Comparison of ENCODE assay signal across 1 cellular context in the genomic region with DNA sequence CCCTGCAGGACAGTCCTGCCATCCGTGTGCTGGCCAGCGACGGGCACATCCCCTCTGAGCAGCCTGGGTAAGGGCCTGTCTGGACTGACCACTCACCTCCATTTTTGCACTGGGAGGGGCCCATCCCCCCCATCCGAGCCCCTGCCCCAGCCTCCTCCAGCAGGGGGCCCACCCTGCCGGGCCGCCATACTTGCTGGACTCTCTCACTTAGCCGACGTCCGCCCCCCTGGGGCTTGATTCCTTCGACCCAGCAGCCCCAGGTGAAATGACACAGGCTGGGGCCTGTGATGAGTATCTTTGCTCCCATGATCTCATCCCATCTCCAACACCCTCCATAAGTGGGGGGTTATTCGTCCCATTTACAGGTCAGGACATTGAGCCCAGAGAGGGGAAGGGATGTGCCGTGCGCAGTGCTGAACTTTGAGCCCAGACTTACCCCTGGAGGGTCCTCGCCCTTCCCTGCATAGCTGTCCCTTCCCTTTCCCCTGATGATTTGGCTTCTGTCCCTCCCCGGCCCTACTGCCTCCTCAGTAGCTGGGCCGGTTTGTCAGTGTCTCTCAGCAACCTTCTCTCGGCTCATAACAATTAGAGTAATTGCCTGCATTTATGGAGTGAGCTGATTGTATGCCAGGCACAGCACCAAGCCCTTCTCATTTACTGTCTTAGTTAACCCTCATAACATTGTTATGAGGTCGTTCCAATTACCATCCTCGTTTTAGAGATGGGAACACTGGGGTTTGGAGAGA.
A peak's percentile ranks its signal among the peaks of the same experiment; 100 is the strongest.
TF ChIP-seq lines count a peak whose summit lies in the region.

No MANE protein-coding gene starts in this region.

TF ChIP-seq in HEK293, 187 proteins besides CTCF, POLR2A, EP300 and RAD21 (continued from another document and continues in another):
- TF ChIP-seq, protein P1, sequence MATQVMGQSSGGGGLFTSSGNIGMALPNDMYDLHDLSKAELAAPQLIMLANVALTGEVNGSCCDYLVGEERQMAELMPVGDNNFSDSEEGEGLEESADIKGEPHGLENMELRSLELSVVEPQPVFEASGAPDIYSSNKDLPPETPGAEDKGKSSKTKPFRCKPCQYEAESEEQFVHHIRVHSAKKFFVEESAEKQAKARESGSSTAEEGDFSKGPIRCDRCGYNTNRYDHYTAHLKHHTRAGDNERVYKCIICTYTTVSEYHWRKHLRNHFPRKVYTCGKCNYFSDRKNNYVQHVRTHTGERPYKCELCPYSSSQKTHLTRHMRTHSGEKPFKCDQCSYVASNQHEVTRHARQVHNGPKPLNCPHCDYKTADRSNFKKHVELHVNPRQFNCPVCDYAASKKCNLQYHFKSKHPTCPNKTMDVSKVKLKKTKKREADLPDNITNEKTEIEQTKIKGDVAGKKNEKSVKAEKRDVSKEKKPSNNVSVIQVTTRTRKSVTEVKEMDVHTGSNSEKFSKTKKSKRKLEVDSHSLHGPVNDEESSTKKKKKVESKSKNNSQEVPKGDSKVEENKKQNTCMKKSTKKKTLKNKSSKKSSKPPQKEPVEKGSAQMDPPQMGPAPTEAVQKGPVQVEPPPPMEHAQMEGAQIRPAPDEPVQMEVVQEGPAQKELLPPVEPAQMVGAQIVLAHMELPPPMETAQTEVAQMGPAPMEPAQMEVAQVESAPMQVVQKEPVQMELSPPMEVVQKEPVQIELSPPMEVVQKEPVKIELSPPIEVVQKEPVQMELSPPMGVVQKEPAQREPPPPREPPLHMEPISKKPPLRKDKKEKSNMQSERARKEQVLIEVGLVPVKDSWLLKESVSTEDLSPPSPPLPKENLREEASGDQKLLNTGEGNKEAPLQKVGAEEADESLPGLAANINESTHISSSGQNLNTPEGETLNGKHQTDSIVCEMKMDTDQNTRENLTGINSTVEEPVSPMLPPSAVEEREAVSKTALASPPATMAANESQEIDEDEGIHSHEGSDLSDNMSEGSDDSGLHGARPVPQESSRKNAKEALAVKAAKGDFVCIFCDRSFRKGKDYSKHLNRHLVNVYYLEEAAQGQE (tag by site-specific recombination; IDR thresholded peaks at IDR 0.05), result peak; percentile 46; the same call in 1 of the 2 replicates
- no peak for TF ChIP-seq ZBTB8A (tag by site-specific recombination; IDR thresholded peaks at IDR 0.05)
- no peak for TF ChIP-seq ZNF561 (tag by site-specific recombination; IDR thresholded peaks at IDR 0.05; ENCODE audit: borderline replicate concordance)
- TF ChIP-seq, protein P2, sequence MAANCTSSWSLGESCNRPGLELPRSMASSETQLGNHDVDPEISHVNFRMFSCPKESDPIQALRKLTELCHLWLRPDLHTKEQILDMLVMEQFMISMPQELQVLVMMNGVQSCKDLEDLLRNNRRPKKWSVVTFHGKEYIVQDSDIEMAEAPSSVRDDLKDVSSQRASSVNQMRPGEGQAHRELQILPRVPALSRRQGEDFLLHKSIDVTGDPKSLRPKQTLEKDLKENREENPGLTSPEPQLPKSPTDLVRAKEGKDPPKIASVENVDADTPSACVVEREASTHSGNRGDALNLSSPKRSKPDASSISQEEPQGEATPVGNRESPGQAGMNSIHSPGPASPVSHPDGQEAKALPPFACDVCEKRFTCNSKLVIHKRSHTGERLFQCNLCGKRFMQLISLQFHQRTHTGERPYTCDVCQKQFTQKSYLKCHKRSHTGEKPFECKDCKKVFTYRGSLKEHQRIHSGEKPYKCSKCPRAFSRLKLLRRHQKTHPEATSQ (tag by site-specific recombination; IDR thresholded peaks at IDR 0.05), result 0 out of 2 replicates have a peak, but pooled peaks have one; percentile 23
- TF ChIP-seq, protein P3, sequence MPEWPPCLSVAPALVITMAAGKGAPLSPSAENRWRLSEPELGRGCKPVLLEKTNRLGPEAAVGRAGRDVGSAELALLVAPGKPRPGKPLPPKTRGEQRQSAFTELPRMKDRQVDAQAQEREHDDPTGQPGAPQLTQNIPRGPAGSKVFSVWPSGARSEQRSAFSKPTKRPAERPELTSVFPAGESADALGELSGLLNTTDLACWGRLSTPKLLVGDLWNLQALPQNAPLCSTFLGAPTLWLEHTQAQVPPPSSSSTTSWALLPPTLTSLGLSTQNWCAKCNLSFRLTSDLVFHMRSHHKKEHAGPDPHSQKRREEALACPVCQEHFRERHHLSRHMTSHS (tag by site-specific recombination; IDR thresholded peaks at IDR 0.05), result no peak
- TF ChIP-seq ZNF830 (tag by site-specific recombination; IDR thresholded peaks at IDR 0.05; ENCODE audit: low read depth), result no peak
- TF ChIP-seq RBAK (tag by site-specific recombination; IDR thresholded peaks at IDR 0.05), result no peak
- TF ChIP-seq ZNF10 (tag by site-specific recombination; IDR thresholded peaks at IDR 0.05), result peak; percentile 71; the same call in 1 of the 2 replicates
- TF ChIP-seq, protein P4, sequence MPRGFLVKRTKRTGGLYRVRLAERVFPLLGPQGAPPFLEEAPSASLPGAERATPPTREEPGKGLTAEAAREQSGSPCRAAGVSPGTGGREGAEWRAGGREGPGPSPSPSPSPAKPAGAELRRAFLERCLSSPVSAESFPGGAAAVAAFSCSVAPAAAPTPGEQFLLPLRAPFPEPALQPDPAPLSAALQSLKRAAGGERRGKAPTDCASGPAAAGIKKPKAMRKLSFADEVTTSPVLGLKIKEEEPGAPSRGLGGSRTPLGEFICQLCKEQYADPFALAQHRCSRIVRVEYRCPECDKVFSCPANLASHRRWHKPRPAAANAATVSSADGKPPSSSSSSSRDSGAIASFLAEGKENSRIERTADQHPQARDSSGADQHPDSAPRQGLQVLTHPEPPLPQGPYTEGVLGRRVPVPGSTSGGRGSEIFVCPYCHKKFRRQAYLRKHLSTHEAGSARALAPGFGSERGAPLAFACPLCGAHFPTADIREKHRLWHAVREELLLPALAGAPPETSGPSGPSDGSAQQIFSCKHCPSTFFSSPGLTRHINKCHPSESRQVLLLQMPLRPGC (tag by site-specific recombination; IDR thresholded peaks at IDR 0.05), result 0 out of 2 replicates have a peak, but pooled peaks have one; percentile 22
- no peak for TF ChIP-seq ZNF302 (tag by site-specific recombination; IDR thresholded peaks at IDR 0.05; ENCODE audit: low read depth)
- TF ChIP-seq TCF7L2 (IDR thresholded peaks at IDR 0.05; ENCODE audit: borderline replicate concordance, low read depth, low read length), result no peak
- TF ChIP-seq BCL11A (tag by site-specific recombination; IDR thresholded peaks at IDR 0.05; ENCODE audit: low read depth), result 0 out of 2 replicates have a peak, but pooled peaks have one; percentile 10
- TF ChIP-seq GLI4 (tag by site-specific recombination; IDR thresholded peaks at IDR 0.05), result no peak
- no peak for TF ChIP-seq GFI1B (tag by site-specific recombination; IDR thresholded peaks at IDR 0.05)
- TF ChIP-seq ZNF366 (tag by site-specific recombination; conservative IDR thresholded peaks at IDR 0.05), result peak; percentile 52
- TF ChIP-seq ZNF629 (tag by site-specific recombination; IDR thresholded peaks at IDR 0.05), result peak; percentile 49; the same call in 1 of the 2 replicates
- TF ChIP-seq, protein P5, sequence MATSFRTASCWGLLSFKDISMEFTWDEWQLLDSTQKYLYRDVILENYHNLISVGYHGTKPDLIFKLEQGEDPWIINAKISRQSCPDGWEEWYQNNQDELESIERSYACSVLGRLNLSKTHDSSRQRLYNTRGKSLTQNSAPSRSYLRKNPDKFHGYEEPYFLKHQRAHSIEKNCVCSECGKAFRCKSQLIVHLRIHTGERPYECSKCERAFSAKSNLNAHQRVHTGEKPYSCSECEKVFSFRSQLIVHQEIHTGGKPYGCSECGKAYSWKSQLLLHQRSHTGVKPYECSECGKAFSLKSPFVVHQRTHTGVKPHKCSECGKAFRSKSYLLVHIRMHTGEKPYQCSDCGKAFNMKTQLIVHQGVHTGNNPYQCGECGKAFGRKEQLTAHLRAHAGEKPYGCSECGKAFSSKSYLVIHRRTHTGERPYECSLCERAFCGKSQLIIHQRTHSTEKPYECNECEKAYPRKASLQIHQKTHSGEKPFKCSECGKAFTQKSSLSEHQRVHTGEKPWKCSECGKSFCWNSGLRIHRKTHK (tag by site-specific recombination; IDR thresholded peaks at IDR 0.05), result no peak
- no peak for TF ChIP-seq ZSCAN30 (tag by site-specific recombination; IDR thresholded peaks at IDR 0.05)
- TF ChIP-seq GLIS2 (tag by site-specific recombination; IDR thresholded peaks at IDR 0.05), result peak; percentile 61; the same call in 1 of the 2 replicates
- TF ChIP-seq HOXD13 (CRISPR knock-in tag; IDR thresholded peaks at IDR 0.05; ENCODE audit: borderline replicate concordance), result no peak
- TF ChIP-seq BCL11B (tag by site-specific recombination; IDR thresholded peaks at IDR 0.05; ENCODE audit: low read depth), result no peak
- TF ChIP-seq ZSCAN23 (tag by site-specific recombination; IDR thresholded peaks at IDR 0.05), result no peak
- 0 out of 2 replicates have a peak, but pooled peaks have one; percentile 24 for TF ChIP-seq ZNF558 (tag by site-specific recombination; IDR thresholded peaks at IDR 0.05)
- TF ChIP-seq ZNF169 (tag by site-specific recombination; IDR thresholded peaks at IDR 0.05), result no peak
- TF ChIP-seq, protein P6, sequence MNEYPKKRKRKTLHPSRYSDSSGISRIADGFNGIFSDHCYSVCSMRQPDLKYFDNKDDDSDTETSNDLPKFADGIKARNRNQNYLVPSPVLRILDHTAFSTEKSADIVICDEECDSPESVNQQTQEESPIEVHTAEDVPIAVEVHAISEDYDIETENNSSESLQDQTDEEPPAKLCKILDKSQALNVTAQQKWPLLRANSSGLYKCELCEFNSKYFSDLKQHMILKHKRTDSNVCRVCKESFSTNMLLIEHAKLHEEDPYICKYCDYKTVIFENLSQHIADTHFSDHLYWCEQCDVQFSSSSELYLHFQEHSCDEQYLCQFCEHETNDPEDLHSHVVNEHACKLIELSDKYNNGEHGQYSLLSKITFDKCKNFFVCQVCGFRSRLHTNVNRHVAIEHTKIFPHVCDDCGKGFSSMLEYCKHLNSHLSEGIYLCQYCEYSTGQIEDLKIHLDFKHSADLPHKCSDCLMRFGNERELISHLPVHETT (tag by site-specific recombination; IDR thresholded peaks at IDR 0.05), result peak; percentile 25; the same call in 1 of the 2 replicates
- peak; percentile 75 for TF ChIP-seq ZNF335 (tag by site-specific recombination; conservative IDR thresholded peaks at IDR 0.05)
- TF ChIP-seq ZNF404 (tag by site-specific recombination; IDR thresholded peaks at IDR 0.05), result no peak
- TF ChIP-seq, protein P7, sequence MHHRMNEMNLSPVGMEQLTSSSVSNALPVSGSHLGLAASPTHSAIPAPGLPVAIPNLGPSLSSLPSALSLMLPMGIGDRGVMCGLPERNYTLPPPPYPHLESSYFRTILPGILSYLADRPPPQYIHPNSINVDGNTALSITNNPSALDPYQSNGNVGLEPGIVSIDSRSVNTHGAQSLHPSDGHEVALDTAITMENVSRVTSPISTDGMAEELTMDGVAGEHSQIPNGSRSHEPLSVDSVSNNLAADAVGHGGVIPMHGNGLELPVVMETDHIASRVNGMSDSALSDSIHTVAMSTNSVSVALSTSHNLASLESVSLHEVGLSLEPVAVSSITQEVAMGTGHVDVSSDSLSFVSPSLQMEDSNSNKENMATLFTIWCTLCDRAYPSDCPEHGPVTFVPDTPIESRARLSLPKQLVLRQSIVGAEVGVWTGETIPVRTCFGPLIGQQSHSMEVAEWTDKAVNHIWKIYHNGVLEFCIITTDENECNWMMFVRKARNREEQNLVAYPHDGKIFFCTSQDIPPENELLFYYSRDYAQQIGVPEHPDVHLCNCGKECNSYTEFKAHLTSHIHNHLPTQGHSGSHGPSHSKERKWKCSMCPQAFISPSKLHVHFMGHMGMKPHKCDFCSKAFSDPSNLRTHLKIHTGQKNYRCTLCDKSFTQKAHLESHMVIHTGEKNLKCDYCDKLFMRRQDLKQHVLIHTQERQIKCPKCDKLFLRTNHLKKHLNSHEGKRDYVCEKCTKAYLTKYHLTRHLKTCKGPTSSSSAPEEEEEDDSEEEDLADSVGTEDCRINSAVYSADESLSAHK (tag by site-specific recombination; IDR thresholded peaks at IDR 0.05), result no peak
- TF ChIP-seq, protein P8, sequence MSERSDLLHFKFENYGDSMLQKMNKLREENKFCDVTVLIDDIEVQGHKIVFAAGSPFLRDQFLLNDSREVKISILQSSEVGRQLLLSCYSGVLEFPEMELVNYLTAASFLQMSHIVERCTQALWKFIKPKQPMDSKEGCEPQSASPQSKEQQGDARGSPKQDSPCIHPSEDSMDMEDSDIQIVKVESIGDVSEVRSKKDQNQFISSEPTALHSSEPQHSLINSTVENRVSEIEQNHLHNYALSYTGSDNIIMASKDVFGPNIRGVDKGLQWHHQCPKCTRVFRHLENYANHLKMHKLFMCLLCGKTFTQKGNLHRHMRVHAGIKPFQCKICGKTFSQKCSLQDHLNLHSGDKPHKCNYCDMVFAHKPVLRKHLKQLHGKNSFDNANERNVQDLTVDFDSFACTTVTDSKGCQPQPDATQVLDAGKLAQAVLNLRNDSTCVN (tag by site-specific recombination; optimal IDR thresholded peaks at IDR 0.05), result peak; percentile 2
- no peak for TF ChIP-seq ZNF248 (tag by site-specific recombination; IDR thresholded peaks at IDR 0.05)
- TF ChIP-seq, protein P9, sequence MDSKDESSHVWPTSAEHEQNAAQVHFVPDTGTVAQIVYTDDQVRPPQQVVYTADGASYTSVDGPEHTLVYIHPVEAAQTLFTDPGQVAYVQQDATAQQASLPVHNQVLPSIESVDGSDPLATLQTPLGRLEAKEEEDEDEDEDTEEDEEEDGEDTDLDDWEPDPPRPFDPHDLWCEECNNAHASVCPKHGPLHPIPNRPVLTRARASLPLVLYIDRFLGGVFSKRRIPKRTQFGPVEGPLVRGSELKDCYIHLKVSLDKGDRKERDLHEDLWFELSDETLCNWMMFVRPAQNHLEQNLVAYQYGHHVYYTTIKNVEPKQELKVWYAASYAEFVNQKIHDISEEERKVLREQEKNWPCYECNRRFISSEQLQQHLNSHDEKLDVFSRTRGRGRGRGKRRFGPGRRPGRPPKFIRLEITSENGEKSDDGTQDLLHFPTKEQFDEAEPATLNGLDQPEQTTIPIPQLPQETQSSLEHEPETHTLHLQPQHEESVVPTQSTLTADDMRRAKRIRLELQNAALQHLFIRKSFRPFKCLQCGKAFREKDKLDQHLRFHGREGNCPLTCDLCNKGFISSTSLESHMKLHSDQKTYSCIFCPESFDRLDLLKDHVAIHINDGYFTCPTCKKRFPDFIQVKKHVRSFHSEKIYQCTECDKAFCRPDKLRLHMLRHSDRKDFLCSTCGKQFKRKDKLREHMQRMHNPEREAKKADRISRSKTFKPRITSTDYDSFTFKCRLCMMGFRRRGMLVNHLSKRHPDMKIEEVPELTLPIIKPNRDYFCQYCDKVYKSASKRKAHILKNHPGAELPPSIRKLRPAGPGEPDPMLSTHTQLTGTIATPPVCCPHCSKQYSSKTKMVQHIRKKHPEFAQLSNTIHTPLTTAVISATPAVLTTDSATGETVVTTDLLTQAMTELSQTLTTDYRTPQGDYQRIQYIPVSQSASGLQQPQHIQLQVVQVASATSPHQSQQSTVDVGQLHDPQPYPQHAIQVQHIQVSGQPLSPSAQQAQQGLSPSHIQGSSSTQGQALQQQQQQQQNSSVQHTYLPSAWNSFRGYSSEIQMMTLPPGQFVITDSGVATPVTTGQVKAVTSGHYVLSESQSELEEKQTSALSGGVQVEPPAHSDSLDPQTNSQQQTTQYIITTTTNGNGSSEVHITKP (tag by site-specific recombination; IDR thresholded peaks at IDR 0.05), result peak; percentile 98
- TF ChIP-seq ZNF24 (tag by site-specific recombination; IDR thresholded peaks at IDR 0.05), result peak; percentile 64; the same call in 1 of the 2 replicates
- no peak for TF ChIP-seq ZNF677 (tag by site-specific recombination; IDR thresholded peaks at IDR 0.05)
